8 cellular contexts compared by ENCODE assay signal in genomic region chr10:98425511-98426352, GRCh38. TPM values are rescaled to one million over a fixed set of nuclear protein-coding genes. Genes with fewer than 3 reads are reported as not detected.
DNase-seq lines count a peak whose midpoint lies in the region; ATAC-seq, FAIRE-seq and TF ChIP-seq lines count a peak whose summit lies in the region.

No MANE protein-coding gene starts in this region.

- BruUV-seq in endothelial cell of umbilical vein (replicated peaks; lab: Mats Ljungman, UMichigan), result no TSS peak

- H3K27me3 Mint-ChIP-seq in activated B cell treated with CpG ODN at 0.5 μM for 24 hours (no peaks in the 10 kb centered on the region), nephron progenitor cell (ENCODE audit: low read depth, poor library complexity) (peaks cover 3% of the 10 kb centered on the region)

- peak; percentile 63 for FAIRE-seq in endothelial cell of umbilical vein (lab: Jason Lieb, UNC)

- DNase-seq in DMS53 treated with DMSO at 0.1 percent for 48 hours (lab: John Stamatoyannopoulos, UW; ENCODE audit: unreplicated experiment) (peak; percentile 20), GM20000 (ENCODE audit: low spot score) (peak; percentile 66), LNCaP clone FGC (ENCODE audit: low read depth) (no peak), activated B cell treated with CpG ODN at 0.5 μM for 24 hours (no peak), endothelial cell of umbilical vein (ENCODE audit: low read depth, low spot score) (peak; percentile 46), nephron progenitor cell (peak; percentile 60), NCI-H187 treated with DMSO at 0.1 percent for 48 hours (lab: John Stamatoyannopoulos, UW) (no peak), NCI-H524 treated with DMSO at 0.1 percent for 48 hours (lab: John Stamatoyannopoulos, UW) (no peak)

- H3K36me3 Mint-ChIP-seq in activated B cell treated with CpG ODN at 0.5 μM for 24 hours (ENCODE audit: low read depth), result peaks cover 78% of the 10 kb centered on the region
- H3K36me3 Mint-ChIP-seq in nephron progenitor cell (ENCODE audit: low read depth), result peaks cover 12% of the 10 kb centered on the region

- H3K4me1 ChIP-seq in endothelial cell of umbilical vein (ENCODE audit: control insufficient read depth, extremely low read depth, insufficient read depth, low read length), result no peaks in the 10 kb centered on the region

- ATAC-seq in activated B cell treated with CpG ODN at 0.5 μM for 24 hours (ENCODE audit: low read depth), result peak; percentile 85

- H3K4me1 Mint-ChIP-seq in activated B cell treated with CpG ODN at 0.5 μM for 24 hours, result peaks cover 6% of the 10 kb centered on the region
- H3K4me1 Mint-ChIP-seq in nephron progenitor cell, result peaks cover 5% of the 10 kb centered on the region

- intact Hi-C loops in activated B cell treated with CpG ODN at 0.5 μM for 24 hours (cut with micrococcal nuclease) (loop anchor here (1.0 kb wide), 2 partner anchors 21 to 239 kb away; partner anchors contain the start of gene HPS1), endothelial cell of umbilical vein (cut with micrococcal nuclease) (loop anchor here (1.0 kb wide), 2 partner anchors 36 to 239 kb away; no protein-coding TSS in a partner anchor)

- no peaks in the 10 kb centered on the region for H3K9me1 ChIP-seq in endothelial cell of umbilical vein (replicated peaks; ENCODE audit: control insufficient read depth, extremely low read depth, insufficient read depth, low read length)

- CTCF ChIA-PET in activated B cell treated with CpG ODN at 0.5 μM for 24 hours (lab: Charles Lee), result interaction anchor here (0.7 to 3.6 kb wide), 6 partner anchors 10 to 821 kb away, joined by 3 to 18 read pairs (median 6); no protein-coding TSS in a partner anchor
- CTCF ChIA-PET in endothelial cell of umbilical vein (lab: Charles Lee), result interaction anchor here (0.6 to 4.0 kb wide), 32 partner anchors 9 to 853 kb away, joined by 3 to 45 read pairs (median 3); partner anchors contain the start of genes HPS1 and PYROXD2

- no peaks in the 10 kb centered on the region for H4K20me1 ChIP-seq in endothelial cell of umbilical vein (replicated peaks; ENCODE audit: control insufficient read depth, extremely low read depth, insufficient read depth, low read length)

- dilution Hi-C loops in endothelial cell of umbilical vein (cut with MboI; ENCODE audit: extremely low pct_ligation_motif_present, low sequenced_read_pairs), result no loop called here

- H3K4me2 ChIP-seq in endothelial cell of umbilical vein (ENCODE audit: insufficient read depth, low read length), result no peak overlapping the region

- H2AFZ ChIP-seq in endothelial cell of umbilical vein (ENCODE audit: low read depth, low read length), result no peak overlapping the region

- H3K27me3 ChIP-seq in endothelial cell of umbilical vein (ENCODE audit: control insufficient read depth in 2 of 2, insufficient read depth in 2 of 2, low read length in 2 of 2), result no peaks in the 10 kb centered on the region

- POLR2A ChIA-PET in activated B cell treated with CpG ODN at 0.5 μM for 24 hours (lab: Charles Lee) (interaction anchor here (0.8 kb wide), 1 partner anchor 20 kb away, joined by 3 read pairs; the partner anchor contains the start of gene HPS1), endothelial cell of umbilical vein (lab: Charles Lee) (no interaction called here)

- peaks cover 2 to 29% of the 10 kb centered on the region in 2 experiments for H3K36me3 ChIP-seq in endothelial cell of umbilical vein (ENCODE audit: control insufficient read depth in 2 of 2, extremely low read depth in 1 of 2, insufficient read depth in 2 of 2, low read length in 2 of 2)

- H3K9me3 Mint-ChIP-seq in activated B cell treated with CpG ODN at 0.5 μM for 24 hours, result no peaks in the 10 kb centered on the region
- peaks cover 3% of the 10 kb centered on the region for H3K9me3 Mint-ChIP-seq in nephron progenitor cell

- no peak overlapping the region for H3K4me3 ChIP-seq in LNCaP clone FGC (ENCODE audit: low read depth, low read length)
- no peak overlapping the region for H3K4me3 ChIP-seq in endothelial cell of umbilical vein (replicated peaks in 1 of 3; ENCODE audit: insufficient read depth in 1 of 3, low read depth in 1 of 3, low read length in 3 of 3)

- H3K9me3 ChIP-seq in endothelial cell of umbilical vein (replicated peaks; ENCODE audit: control insufficient read depth, insufficient read depth, low read length), result no peaks in the 10 kb centered on the region

- no peak overlapping the region for H3K27ac ChIP-seq in endothelial cell of umbilical vein (ENCODE audit: insufficient read depth, low read depth, low read length)

- H3K27ac Mint-ChIP-seq in activated B cell treated with CpG ODN at 0.5 μM for 24 hours, result no peak overlapping the region
- H3K27ac Mint-ChIP-seq in nephron progenitor cell, result no peak overlapping the region

- no peak overlapping the region for H3K9ac ChIP-seq in endothelial cell of umbilical vein (replicated peaks; ENCODE audit: extremely low read depth, insufficient read depth, low read length)

- H3K4me3 Mint-ChIP-seq in activated B cell treated with CpG ODN at 0.5 μM for 24 hours, result no peak overlapping the region
- no peak overlapping the region for H3K4me3 Mint-ChIP-seq in nephron progenitor cell

- TF ChIP-seq POLR2A in endothelial cell of umbilical vein (IDR thresholded peaks at IDR 0.05; ENCODE audit: low read depth, low read length), result no peak

- H3K79me2 ChIP-seq in endothelial cell of umbilical vein (ENCODE audit: control insufficient read depth, insufficient read depth, low read length), result no peaks in the 10 kb centered on the region

- TF ChIP-seq CTCF in GM20000 (IDR thresholded peaks at IDR 0.05; ENCODE audit: extremely low read depth, missing control alignments) (peak; percentile 57), LNCaP clone FGC (IDR thresholded peaks at IDR 0.05; ENCODE audit: control insufficient read depth, extremely low read depth, insufficient read depth) (peak; percentile 83), activated B cell treated with CpG ODN at 0.5 μM for 24 hours (IDR thresholded peaks at IDR 0.05) (no peak), endothelial cell of umbilical vein (IDR thresholded peaks at IDR 0.05; ENCODE audit: extremely low read depth in 1 of 2, insufficient read depth in 1 of 2, low read depth in 1 of 2, low read length in 2 of 2) (peak; percentile 79 to 80), nephron progenitor cell (IDR thresholded peaks at IDR 0.05) (peak; percentile 71)

TF ChIP-seq in endothelial cell of umbilical vein, 7 proteins besides CTCF, POLR2A, EP300 and RAD21:
- TF ChIP-seq MYC (IDR thresholded peaks at IDR 0.05; ENCODE audit: low read depth, low read length) (no peak), POLR2AphosphoS5 (IDR thresholded peaks at IDR 0.05; ENCODE audit: insufficient read depth, low read depth, low read length) (peak; percentile 16), GATA2 (IDR thresholded peaks at IDR 0.05; ENCODE audit: insufficient read depth, insufficient read length, low read depth, low read length) (no peak), MAX (IDR thresholded peaks at IDR 0.05; ENCODE audit: insufficient read depth, insufficient read length) (no peak), EZH2 (IDR thresholded peaks at IDR 0.05; ENCODE audit: borderline replicate concordance, low read depth, low read length, severe bottlenecking) (no peak)
TF ChIP-seq in endothelial cell of umbilical vein: peak in this region for 1.

RNA-seq across cellular contexts. Expression of gene PYROXD2, which starts 10.8 kb away (rescaled TPM):
- total RNA-seq in activated B cell treated with CpG ODN at 0.5 μM for 24 hours (11.4 and 12.9 TPM in 2 replicates), endothelial cell of umbilical vein (7.0 TPM in 2 replicates)
- 11.8 and 13.7 TPM in 2 replicates for polyA plus RNA-seq in endothelial cell of umbilical vein
- 6.6 and 6.9 TPM in 2 replicates for polyA plus RNA-seq in endothelial cell of umbilical vein (2011; cell fraction: cytosol; rRNA removed)
- polyA plus RNA-seq in endothelial cell of umbilical vein (2011; cell fraction: nucleus; rRNA removed), result 63.3 and 69.4 TPM in 2 replicates
- 4.3 and 7.6 TPM in 2 replicates for polyA plus RNA-seq in endothelial cell of umbilical vein (2012)
- polyA minus RNA-seq in endothelial cell of umbilical vein, result 3.7 and 4.3 TPM in 2 replicates
- 2.3 TPM for polyA minus RNA-seq in endothelial cell of umbilical vein (2011; cell fraction: cytosol; rRNA and poly(A)+ RNA removed)
- polyA minus RNA-seq in endothelial cell of umbilical vein (2011; cell fraction: nucleus; rRNA and poly(A)+ RNA removed), result 7.3 and 8.6 TPM in 2 replicates

RNA-seq across cellular contexts. Expression of gene HPS1, which starts 21.0 kb away (rescaled TPM):
- total RNA-seq in activated B cell treated with CpG ODN at 0.5 μM for 24 hours, result 104 and 106 TPM in 2 replicates
- total RNA-seq in endothelial cell of umbilical vein, result 60.7 and 67.1 TPM in 2 replicates
- polyA plus RNA-seq in endothelial cell of umbilical vein, result 67.5 and 81.3 TPM in 2 replicates
- polyA plus RNA-seq in endothelial cell of umbilical vein (2011; cell fraction: cytosol; rRNA removed), result 50.2 and 60.3 TPM in 2 replicates
- polyA plus RNA-seq in endothelial cell of umbilical vein (2011; cell fraction: nucleus; rRNA removed), result 161 and 206 TPM in 2 replicates
- 51.9 and 57.0 TPM in 2 replicates for polyA plus RNA-seq in endothelial cell of umbilical vein (2012)
- 74.0 and 76.0 TPM in 2 replicates for polyA minus RNA-seq in endothelial cell of umbilical vein
- polyA minus RNA-seq in endothelial cell of umbilical vein (2011; cell fraction: cytosol; rRNA and poly(A)+ RNA removed), result 15.3 TPM
- polyA minus RNA-seq in endothelial cell of umbilical vein (2011; cell fraction: nucleus; rRNA and poly(A)+ RNA removed), result 57.5 and 66.8 TPM in 2 replicates

Comparison
In these comparisons a context has a peak if more than half of its experiments do, and no peak if none do; other contexts are left out.
1. DNase-seq: peak in DMS53 treated with DMSO at 0.1 percent for 48 hours (single experiment), GM20000 (single experiment), endothelial cell of umbilical vein (single experiment) and nephron progenitor cell (single experiment); none in LNCaP clone FGC (single experiment), activated B cell treated with CpG ODN at 0.5 μM for 24 hours (single experiment), NCI-H187 treated with DMSO at 0.1 percent for 48 hours (single experiment) and NCI-H524 treated with DMSO at 0.1 percent for 48 hours (single experiment).